In genomic region chr2:233799087-233799665, GRCh38 we compare ENCODE assay signal across 29 cellular contexts. TPM values are rescaled to one million over a fixed set of nuclear protein-coding genes. Genes with fewer than 3 reads are reported as not detected.
DNase-seq lines count a peak whose midpoint lies in the region; ATAC-seq lines count a peak whose summit lies in the region.
"Had no signal": no experiment of that assay in that cellular context is flagged by ENCODE, and none has a peak within 500 bp of the region (broad histone marks: within the 10 kb centered on the region; RNA-seq: fewer than 3 reads in every experiment).

No MANE protein-coding gene starts in this region.

- no peaks in the 10 kb centered on the region for H3K27me3 ChIP-seq in H7 (ENCODE audit: control insufficient read depth, insufficient read depth, low read length)
- H3K27me3 ChIP-seq: upper lobe of right lung had no signal

- no peak for ATAC-seq in activated CD4-positive, CD25-positive, alpha-beta regulatory T cell treated with anti-CD3 and anti-CD28 coated beads, Interleukin-2, amount 50 U/mL, for 24 hours
- ATAC-seq in sciatic nerve, result no peak
- ATAC-seq in HG03159 (IDR thresholded peaks at IDR 0.05; ENCODE audit: unreplicated experiment), result no peak
- no peak for ATAC-seq in GM18519 (IDR thresholded peaks at IDR 0.05; ENCODE audit: low FRiP score, unreplicated experiment)
- ATAC-seq: activated CD8-positive, alpha-beta T cell treated with anti-CD3 and anti-CD28 coated beads, Interleukin-2, amount 10 ng/mL, durations not matched to agents 7 days and 5 days; foreskin keratinocyte; left ventricle myocardium superior; PC-3; stimulated activated memory B cell treated with anti-CD40 and anti-IgM and Interleukin-4, amounts not matched to agents 10 μg/mL and 1 μg/mL and 100 μg/mL, for 72 hours; upper lobe of right lung had no signal

- peak; percentile 6 for DNase-seq in activated CD4-positive, CD25-positive, alpha-beta regulatory T cell treated with anti-CD3 and anti-CD28 coated beads, Interleukin-2, amount 50 U/mL, for 72 hours
- peak; percentile 22 for DNase-seq in H7
- DNase-seq in ecto neural progenitor cell (ENCODE audit: low spot score), result peak; percentile 22
- peak; percentile 30 for DNase-seq in sciatic nerve (ENCODE audit: low spot score)
- no peak for DNase-seq in C1 segment of cervical spinal cord (lab: John Stamatoyannopoulos, UW)
- DNase-seq: activated CD8-positive, alpha-beta T cell treated with anti-CD3 and anti-CD28 coated beads, Interleukin-2, amount 10 ng/mL, durations not matched to agents 7 days and 5 days; activated T-cell treated with anti-CD3 and anti-CD28 coated beads, Interleukin-2, amount 50 U/mL, for 1 hour; Caco-2; dermis blood vessel endothelial cell; DMS79 treated with DMSO at 0.1 percent for 48 hours; esophagus squamous epithelium; foreskin keratinocyte; GF-D8; GOT3; HFFc6; left ventricle myocardium superior; NCI-H510A; NK-92 treated with Interleukin-12 subunit alpha and Interleukin-12 subunit beta, amount 100 ng/mL, for 24 hours; nucleus accumbens; PC-3 had no signal

- intact Hi-C loops in sciatic nerve (cut with DNase I), result no loop called here

- H3K36me3 ChIP-seq in H7 (replicated peaks; ENCODE audit: control insufficient read depth, insufficient read depth, low read length), result no peaks in the 10 kb centered on the region
- H3K36me3 ChIP-seq: esophagus squamous epithelium, upper lobe of right lung had no signal

- H3K4me3 ChIP-seq in H7 (ENCODE audit: insufficient read depth, low read depth, low read length), result no peak overlapping the region
- H3K4me3 ChIP-seq: esophagus squamous epithelium, SK-N-MC, upper lobe of right lung had no signal

RNA-seq across cellular contexts. Expression of gene MROH2A, which starts 21.0 kb away (rescaled TPM):
- not detected in 2 replicates for total RNA-seq in H7 (2014; rRNA removed; shearing (Covaris generic))
- total RNA-seq in sciatic nerve, result not detected
- total RNA-seq: A172; activated CD8-positive, alpha-beta T cell treated with anti-CD3 and anti-CD28 coated beads, Interleukin-2, amount 10 ng/mL, durations not matched to agents 7 days and 5 days; Caco-2; dermis blood vessel endothelial cell; HFFc6; left ventricle myocardium superior; PC-3; pulmonary artery endothelial cell; T-helper 1 cell treated with Interleukin-12 subunit alpha and Interleukin-12 subunit beta and Interleukin-4 antibody, amounts not matched to agents 30 ng/mL and 1 ng/mL, for 36 hours; upper lobe of right lung had no signal

RNA-seq across cellular contexts. Expression of gene UGT1A1, which starts 39.1 kb away (rescaled TPM):
- not detected in 2 replicates for total RNA-seq in H7 (2014; rRNA removed; shearing (Covaris generic))
- total RNA-seq in sciatic nerve, result not detected
- total RNA-seq: A172; activated CD8-positive, alpha-beta T cell treated with anti-CD3 and anti-CD28 coated beads, Interleukin-2, amount 10 ng/mL, durations not matched to agents 7 days and 5 days; dermis blood vessel endothelial cell; HFFc6; left ventricle myocardium superior; pulmonary artery endothelial cell; T-helper 1 cell treated with Interleukin-12 subunit alpha and Interleukin-12 subunit beta and Interleukin-4 antibody, amounts not matched to agents 30 ng/mL and 1 ng/mL, for 36 hours; upper lobe of right lung had no signal

RNA-seq across cellular contexts. Expression of gene HJURP, which starts 55.2 kb away (rescaled TPM):
- total RNA-seq in H7 (2014; rRNA removed; shearing (Covaris generic)), result 61.6 and 84.5 TPM in 2 replicates
- 0.71 TPM for total RNA-seq in sciatic nerve

Comparison
In these comparisons a context has a peak if more than half of its experiments do, and no peak if none do; other contexts are left out.
1. DNase-seq: peak in activated CD4-positive, CD25-positive, alpha-beta regulatory T cell treated with anti-CD3 and anti-CD28 coated beads, Interleukin-2, amount 50 U/mL, for 72 hours (single experiment), H7 (single experiment), ecto neural progenitor cell (single experiment) and sciatic nerve (single experiment); none in C1 segment of cervical spinal cord (0 of 14).
2. RNA of gene HJURP, which starts 55.2 kb away (total RNA-seq): 61.6 to 84.5 TPM in H7; 0.71 TPM in sciatic nerve (single experiment); every median in the first group is over 10 times any median in the second.